In the genomic region with DNA sequence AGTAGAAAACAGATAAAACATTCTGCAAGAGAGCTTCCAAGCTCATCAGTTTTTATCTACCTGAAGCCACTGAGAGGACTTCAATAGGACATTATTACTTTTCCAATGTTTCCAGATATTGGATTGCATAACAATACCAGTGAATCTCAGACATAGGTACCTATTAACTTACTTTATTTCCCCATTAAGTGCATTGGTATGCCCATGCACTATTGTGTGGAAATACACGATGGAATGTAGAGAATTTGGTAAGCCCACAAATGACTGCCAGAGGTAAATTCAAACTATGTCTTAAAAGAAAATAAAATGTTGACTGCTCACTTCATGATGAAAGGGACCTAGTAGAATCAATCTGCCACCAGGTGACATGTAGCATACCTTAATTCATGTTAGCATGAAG, we compare ENCODE assay signal across 18 cellular contexts. TPM values are rescaled to one million over a fixed set of nuclear protein-coding genes. Genes with fewer than 3 reads are reported as not detected.
A peak's percentile ranks its signal among the peaks of the same experiment; 100 is the strongest.
DNase-seq lines count a peak whose midpoint lies in the region; TF ChIP-seq lines count a peak whose summit lies in the region.
"Had no signal": no experiment of that assay in that cellular context is flagged by ENCODE, and none has a peak within 500 bp of the region (broad histone marks: within the 10 kb centered on the region; RNA-seq: fewer than 3 reads in every experiment).

No MANE protein-coding gene starts in this region.

- DNase-seq in AG08395 (ENCODE audit: low spot score) (peak; percentile 5), choroid plexus epithelial cell (ENCODE audit: low read depth) (peak; percentile 36), mesendoderm (peak; percentile 51), PC-9 (no peak), OCI-LY7 (ENCODE audit: low spot score) (no peak), HFFc6 (no peak)
- DNase-seq in activated CD4-positive, alpha-beta T cell treated with anti-CD3 and anti-CD28 coated beads, Interleukin-2, amount 50 U/mL, for 4 hours = no peak
- DNase-seq: BE2C, KG1, NCI-H1092 treated with DMSO at 0.1 percent for 48 hours, NCI-H1436 treated with DMSO at 0.1 percent for 48 hours, NCI-H2029, NCI-H2227 treated with DMSO at 0.1 percent for 48 hours, NCI-H510A, Peyer's patch, SJCRH30 had no signal

- H3K4me1 Mint-ChIP-seq in HFFc6 (ENCODE audit: low read depth) = peaks cover 42% of the 10 kb centered on the region

- no CpG with 5 or more reads among the region's 1 CpG for WGBS in mesendoderm (ENCODE audit: extremely low coverage, insufficient coverage, low lambda C conversion rate)

- H3K27me3 ChIP-seq in mesendoderm (ENCODE audit: insufficient read depth, low read length, poor library complexity) = no peaks in the 10 kb centered on the region
- no peaks in the 10 kb centered on the region for H3K27me3 ChIP-seq in PC-9 (ENCODE audit: insufficient read depth, low read depth)
- H3K27me3 ChIP-seq: BE2C, Peyer's patch, SJCRH30 had no signal

- no peak overlapping the region for H3K23ac ChIP-seq in mesendoderm (ENCODE audit: low read length)

- H3K9me3 ChIP-seq in PC-9 (ENCODE audit: insufficient read depth, low read depth) (no peaks in the 10 kb centered on the region; the same call in 1 of the 2 replicates), OCI-LY7 (ENCODE audit: low read length) (no peaks in the 10 kb centered on the region)
- H3K9me3 ChIP-seq: BE2C, HAP-1, Peyer's patch, SJCRH30 had no signal

- no peak for TF ChIP-seq EP300 in Ishikawa (IDR thresholded peaks at IDR 0.05; ENCODE audit: borderline replicate concordance)

- H3K4me3 Mint-ChIP-seq in HFFc6 = no peak overlapping the region

- no peak overlapping the region for H3K18ac ChIP-seq in mesendoderm (ENCODE audit: low read length)

- H2BK5ac ChIP-seq in mesendoderm (ENCODE audit: low read length) = no peak overlapping the region

- H2AK5ac ChIP-seq in mesendoderm (ENCODE audit: low read length) = no peak overlapping the region

- peaks cover 5% of the 10 kb centered on the region; the same call in 1 of the 2 replicates for H3K9me3 Mint-ChIP-seq in HFFc6

- no peak overlapping the region for H2BK15ac ChIP-seq in mesendoderm (replicated peaks; ENCODE audit: low read depth)

- H3K36me3 Mint-ChIP-seq in HFFc6 (ENCODE audit: low read depth) = 0 out of 2 replicates have a peak, but pooled peaks cover 4% of the 10 kb centered on the region

- H3K4me3 ChIP-seq in choroid plexus epithelial cell (ENCODE audit: low read depth, low read length) = no peak overlapping the region
- H3K4me3 ChIP-seq in mesendoderm (ENCODE audit: low read length) = no peak overlapping the region
- H3K4me3 ChIP-seq in PC-9 = no peak overlapping the region
- no peak overlapping the region for H3K4me3 ChIP-seq in OCI-LY7 (ENCODE audit: low read depth, low read length, poor library complexity, severe bottlenecking)
- H3K4me3 ChIP-seq: HAP-1, Peyer's patch, SJCRH30 had no signal

- POLR2A ChIA-PET in PC-9 (lab: Charles Lee; ENCODE audit: unreplicated experiment) = no interaction called here
- POLR2A ChIA-PET in OCI-LY7 (lab: Charles Lee) = interaction anchor here (0.6 kb wide), 1 partner anchor 306 kb away, joined by 3 read pairs; no protein-coding TSS in a partner anchor

- CTCF ChIA-PET in PC-9 (lab: Charles Lee) = no interaction called here
- CTCF ChIA-PET in OCI-LY7 (lab: Charles Lee; ENCODE audit: unreplicated experiment) = no interaction called here

- no peaks in the 10 kb centered on the region for H3F3A ChIP-seq in PC-9 (ENCODE audit: insufficient read depth, low read depth)

- H4K20me1 ChIP-seq in PC-9 (ENCODE audit: insufficient read depth) (no peaks in the 10 kb centered on the region), OCI-LY7 (ENCODE audit: insufficient read depth, low read length) (no peaks in the 10 kb centered on the region)

- no peak overlapping the region for H3K27ac Mint-ChIP-seq in HFFc6

- H3K36me3 ChIP-seq in mesendoderm (ENCODE audit: control insufficient read depth, insufficient read depth, low read length) (no peaks in the 10 kb centered on the region), PC-9 (ENCODE audit: low read depth) (no peaks in the 10 kb centered on the region), OCI-LY7 (ENCODE audit: insufficient read depth, low read length) (no peaks in the 10 kb centered on the region)
- H3K36me3 ChIP-seq: BE2C, HAP-1, Peyer's patch, SJCRH30 had no signal

- no peak overlapping the region for H3K56ac ChIP-seq in mesendoderm (ENCODE audit: low read length)

- TF ChIP-seq CTCF in choroid plexus epithelial cell (conservative IDR thresholded peaks at IDR 0.05; ENCODE audit: low read depth, low read length) (no peak), PC-9 (conservative IDR thresholded peaks at IDR 0.05) (no peak), OCI-LY7 (conservative IDR thresholded peaks at IDR 0.05; ENCODE audit: low read length) (no peak), HFFc6 (IDR thresholded peaks at IDR 0.05) (no peak)

- H3K79me1 ChIP-seq in mesendoderm (ENCODE audit: low read length) = no peaks in the 10 kb centered on the region

- H3K9me2 ChIP-seq in PC-9 (ENCODE audit: insufficient read depth) (no peaks in the 10 kb centered on the region), OCI-LY7 (ENCODE audit: insufficient read depth, low read length) (no peaks in the 10 kb centered on the region)

- H2BK120ac ChIP-seq in mesendoderm (ENCODE audit: low read depth, low read length) = no peak overlapping the region

- H3K79me2 ChIP-seq in mesendoderm (ENCODE audit: control insufficient read depth, insufficient read depth, low read length) = no peaks in the 10 kb centered on the region
- H3K79me2 ChIP-seq in PC-9 (ENCODE audit: low read depth) = no peaks in the 10 kb centered on the region
- no peaks in the 10 kb centered on the region for H3K79me2 ChIP-seq in OCI-LY7 (ENCODE audit: insufficient read depth, low read depth, low read length)

- H3K4me1 ChIP-seq in mesendoderm (ENCODE audit: control insufficient read depth, low read depth, low read length) (no peaks in the 10 kb centered on the region), PC-9 (replicated peaks; ENCODE audit: insufficient read depth) (no peaks in the 10 kb centered on the region), OCI-LY7 (ENCODE audit: insufficient read depth, low read length, poor library complexity, severe bottlenecking) (no peaks in the 10 kb centered on the region)
- H3K4me1 ChIP-seq: BE2C, HAP-1, Peyer's patch had no signal

- H3K4me2 ChIP-seq in mesendoderm (ENCODE audit: low read length) (no peak overlapping the region), PC-9 (no peak overlapping the region), OCI-LY7 (ENCODE audit: low read length) (no peak overlapping the region)

- no peak overlapping the region for H4K8ac ChIP-seq in mesendoderm (ENCODE audit: low read depth, low read length)

- intact Hi-C loops in PC-9 (cut with micrococcal nuclease; ENCODE audit: unreplicated experiment) (no loop called here), OCI-LY7 (cut with micrococcal nuclease; ENCODE audit: unreplicated experiment) (no loop called here)

- no peaks in the 10 kb centered on the region for H3K27me3 Mint-ChIP-seq in HFFc6 (ENCODE audit: insufficient read depth)

- no peak overlapping the region for H4K5ac ChIP-seq in mesendoderm (ENCODE audit: low read length)

- no peak overlapping the region for H3K4ac ChIP-seq in mesendoderm (ENCODE audit: low read depth, low read length)

- no peak overlapping the region for H3K9ac ChIP-seq in mesendoderm (ENCODE audit: low read length)

- H3K27ac ChIP-seq in mesendoderm (ENCODE audit: low read depth, low read length) (no peak overlapping the region), PC-9 (no peak overlapping the region), OCI-LY7 (ENCODE audit: low read depth, low read length, poor library complexity, severe bottlenecking) (no peak overlapping the region)
- H3K27ac ChIP-seq: Peyer's patch, SJCRH30 had no signal

- no peak for TF ChIP-seq RAD21 in Ishikawa (IDR thresholded peaks at IDR 0.05; ENCODE audit: low read depth)

- H2AFZ ChIP-seq in PC-9 = no peak overlapping the region
- no peak overlapping the region for H2AFZ ChIP-seq in OCI-LY7 (ENCODE audit: low read length)

- BruUV-seq in PC-9 (replicated peaks; lab: Mats Ljungman, UMichigan) (no TSS peak), OCI-LY7 (replicated peaks; lab: Mats Ljungman, UMichigan) (no TSS peak)

TF ChIP-seq in Ishikawa, 13 proteins besides CTCF, POLR2A, EP300 and RAD21:
- TF ChIP-seq EGR1 (IDR thresholded peaks at IDR 0.05) = no peak
- TF ChIP-seq YY1 (IDR thresholded peaks at IDR 0.05; ENCODE audit: low read depth) = no peak
- peak; percentile 66 for TF ChIP-seq CEBPB (IDR thresholded peaks at IDR 0.05)
- TF ChIP-seq TEAD4 (IDR thresholded peaks at IDR 0.05) = peak; percentile 64

RNA-seq across cellular contexts. Expression of a gene that starts 48.1 kb away (rescaled TPM):
- 0.86 TPM for polyA plus RNA-seq in mesendoderm (2013, experiment 1 of 2)
- polyA plus RNA-seq in mesendoderm (2013, experiment 2 of 2) = 0.78 TPM
- total RNA-seq in PC-9 (2021) = 2.8 and 5.0 TPM in 2 replicates
- not detected in 2 replicates for total RNA-seq in OCI-LY7 (2014; rRNA removed; shearing (Covaris generic))
- total RNA-seq in OCI-LY7 (2022) = not detected in 2 replicates
- total RNA-seq in HFFc6 (2021; fragmentation: NEBNext Ultra II Directional; extraction: Animal tissue kit (Norgen Biotek cat#: 25700)) = 10 to 100 TPM; 53.5 to 74.0 (median 61.2) TPM

Comparison
In these comparisons a context has a peak if more than half of its experiments do, and no peak if none do; other contexts are left out.
1. DNase-seq: peak in AG08395 (single experiment), choroid plexus epithelial cell (single experiment) and mesendoderm (single experiment); none in PC-9 (0 of 2), activated CD4-positive, alpha-beta T cell treated with anti-CD3 and anti-CD28 coated beads, Interleukin-2, amount 50 U/mL, for 4 hours (0 of 2), OCI-LY7 (single experiment) and HFFc6 (single experiment).